8 cellular contexts compared by ENCODE assay signal in genomic region chr1:204565617-204566582, GRCh38. TPM values are rescaled to one million over a fixed set of nuclear protein-coding genes. Genes with fewer than 3 reads are reported as not detected.
DNase-seq lines count a peak whose midpoint lies in the region; ATAC-seq and TF ChIP-seq lines count a peak whose summit lies in the region.

No MANE protein-coding gene starts in this region.

- H3K9me3 Mint-ChIP-seq in mesothelial cell of epicardium = no peaks in the 10 kb centered on the region
- H3K9me3 Mint-ChIP-seq in stimulated activated naive B cell treated with anti-CD40 and anti-IgM and Interleukin-4, amounts not matched to agents 10 μg/mL and 1 μg/mL and 100 μg/mL, for 72 hours = no peaks in the 10 kb centered on the region

- TF ChIP-seq CTCF in HL-60 (IDR thresholded peaks at IDR 0.05; ENCODE audit: insufficient read depth, low read length) (peak; percentile 16), mesothelial cell of epicardium (IDR thresholded peaks at IDR 0.05; ENCODE audit: unreplicated experiment) (peak; percentile 73)

- H3K4me1 Mint-ChIP-seq in mesothelial cell of epicardium = peaks cover 36% of the 10 kb centered on the region
- peaks cover 28 to 49% of the 10 kb centered on the region in 2 donors for H3K4me1 Mint-ChIP-seq in stimulated activated naive B cell treated with anti-CD40 and anti-IgM and Interleukin-4, amounts not matched to agents 10 μg/mL and 1 μg/mL and 100 μg/mL, for 72 hours

- H3K27me3 Mint-ChIP-seq in mesothelial cell of epicardium (ENCODE audit: low read depth) = no peaks in the 10 kb centered on the region
- H3K27me3 Mint-ChIP-seq in stimulated activated naive B cell treated with anti-CD40 and anti-IgM and Interleukin-4, amounts not matched to agents 10 μg/mL and 1 μg/mL and 100 μg/mL, for 72 hours = no peaks in the 10 kb centered on the region

- ATAC-seq in stimulated activated naive B cell treated with anti-CD40 and anti-IgM and Interleukin-4, amounts not matched to agents 10 μg/mL and 1 μg/mL and 100 μg/mL, for 72 hours (replicated peaks) = peak; percentile 75 to 76
- no peak for ATAC-seq in HG02588 (IDR thresholded peaks at IDR 0.05; ENCODE audit: unreplicated experiment)

- peak overlapping the region; percentile 11 for H3K4me3 Mint-ChIP-seq in mesothelial cell of epicardium
- H3K4me3 Mint-ChIP-seq in stimulated activated naive B cell treated with anti-CD40 and anti-IgM and Interleukin-4, amounts not matched to agents 10 μg/mL and 1 μg/mL and 100 μg/mL, for 72 hours = no peak overlapping the region

- H3K4me3 ChIP-seq in HL-60 (replicated peaks; ENCODE audit: insufficient read depth, low read length) = no peak overlapping the region

- H3K27me3 ChIP-seq in HL-60 (ENCODE audit: insufficient read depth, poor library complexity, severe bottlenecking) = no peaks in the 10 kb centered on the region

- peaks cover 5% of the 10 kb centered on the region for H3K36me3 Mint-ChIP-seq in mesothelial cell of epicardium
- H3K36me3 Mint-ChIP-seq in stimulated activated naive B cell treated with anti-CD40 and anti-IgM and Interleukin-4, amounts not matched to agents 10 μg/mL and 1 μg/mL and 100 μg/mL, for 72 hours = peaks cover 39 to 51% of the 10 kb centered on the region in 2 donors

- DNase-seq in GDM1 (lab: John Stamatoyannopoulos, UW) = peak; percentile 15
- DNase-seq in HL-60 (ENCODE audit: low read depth in 1 of 2, low spot score in 1 of 2) = peak; percentile 25 to 65
- DNase-seq in NCI-H526 treated with DMSO at 0.1 percent for 48 hours (lab: John Stamatoyannopoulos, UW) = peak; percentile 76
- DNase-seq in activated CD4-positive, alpha-beta T cell treated with anti-CD3 and anti-CD28 coated beads, Interleukin-2, amount 50 U/mL, for 4 hours = peak; percentile 28 to 32
- peak; percentile 28 for DNase-seq in effector CD8-positive, alpha-beta T cell (lab: John Stamatoyannopoulos, UW)
- no peak for DNase-seq in mesothelial cell of epicardium (ENCODE audit: low spot score in 2 of 2, unreplicated experiment in 2 of 2)
- peak; percentile 65 for DNase-seq in stimulated activated naive B cell treated with anti-CD40 and anti-IgM and Interleukin-4, amounts not matched to agents 10 μg/mL and 1 μg/mL and 100 μg/mL, for 72 hours

- peak overlapping the region; percentile 74 for H3K27ac Mint-ChIP-seq in mesothelial cell of epicardium
- H3K27ac Mint-ChIP-seq in stimulated activated naive B cell treated with anti-CD40 and anti-IgM and Interleukin-4, amounts not matched to agents 10 μg/mL and 1 μg/mL and 100 μg/mL, for 72 hours = peak overlapping the region; percentile 86

- H3K27ac ChIP-seq in HL-60 (replicated peaks) = no peak overlapping the region

RNA-seq across cellular contexts. Expression of gene MDM4, which starts 49.7 kb away (rescaled TPM):
- 132 to 154 TPM (median 136 TPM) in 3 replicates for total RNA-seq in mesothelial cell of epicardium

Comparison
In these comparisons a context has a peak if more than half of its experiments do, and no peak if none do; other contexts are left out.
1. DNase-seq: peak in GDM1 (single experiment), HL-60 (2 of 2), NCI-H526 treated with DMSO at 0.1 percent for 48 hours (single experiment), activated CD4-positive, alpha-beta T cell treated with anti-CD3 and anti-CD28 coated beads, Interleukin-2, amount 50 U/mL, for 4 hours (2 of 2), effector CD8-positive, alpha-beta T cell (single experiment) and stimulated activated naive B cell treated with anti-CD40 and anti-IgM and Interleukin-4, amounts not matched to agents 10 μg/mL and 1 μg/mL and 100 μg/mL, for 72 hours (single experiment); none in mesothelial cell of epicardium (0 of 2).